In genomic region chr2:164014068-164014577, GRCh38 we compare ENCODE assay signal across 10 cellular contexts.
DNase-seq lines count a peak whose midpoint lies in the region; ATAC-seq and TF ChIP-seq lines count a peak whose summit lies in the region.
"Had no signal": no experiment of that assay in that cellular context is flagged by ENCODE, and none has a peak within 500 bp of the region (broad histone marks: within the 10 kb centered on the region; RNA-seq: fewer than 3 reads in every experiment).

No MANE protein-coding gene starts in this region.

- H3K4me3 Mint-ChIP-seq in CD8-positive, alpha-beta memory T cell: no peak overlapping the region
- H3K4me3 Mint-ChIP-seq: B cell had no signal

- H3K14ac ChIP-seq in neuronal stem cell (ENCODE audit: low read length): no peak overlapping the region

- H3K4ac ChIP-seq in neuronal stem cell (ENCODE audit: low read length): no peak overlapping the region

- H3K79me1 ChIP-seq in neuronal stem cell (ENCODE audit: low read depth, low read length): no peaks in the 10 kb centered on the region

- H3K9ac ChIP-seq in neuronal stem cell (ENCODE audit: low read depth, low read length, poor library complexity): no peak overlapping the region

- no peaks in the 10 kb centered on the region for H3K4me1 Mint-ChIP-seq in CD8-positive, alpha-beta memory T cell
- H3K4me1 Mint-ChIP-seq: B cell had no signal

- 48 to 62% methylated on average over 8 of the region's 8 CpGs for WGBS in gastroesophageal sphincter (ENCODE audit: low coverage in 1 of 2), 2 donors
- WGBS in neuronal stem cell (ENCODE audit: extremely low coverage in 2 of 2, insufficient read length in 2 of 2, insufficient replicate concordance in 1 of 2), 2 donors: no CpG with 5 or more reads among the region's 8 CpGs

- no peak overlapping the region for H2BK120ac ChIP-seq in neuronal stem cell (ENCODE audit: low read depth, low read length)

- no peak for TF ChIP-seq CTCF in gastroesophageal sphincter (IDR thresholded peaks at IDR 0.05)

- H3K4me1 ChIP-seq in gastroesophageal sphincter (no peaks in the 10 kb centered on the region), neuronal stem cell (ENCODE audit: control insufficient read depth in 2 of 2, insufficient read depth in 1 of 2, low read depth in 1 of 2, low read length in 2 of 2) (peaks cover 17 to 21% of the 10 kb centered on the region in 2 donors)
- H3K4me1 ChIP-seq in CD8-positive, alpha-beta memory T cell (ENCODE audit: insufficient read depth, low read length): no peaks in the 10 kb centered on the region

- peak overlapping the region in 1 of 2 donors; percentile 3 for H3K4me3 ChIP-seq in gastroesophageal sphincter
- H3K4me3 ChIP-seq in neuronal stem cell (ENCODE audit: low read length in 2 of 2): no peak overlapping the region
- no peak overlapping the region for H3K4me3 ChIP-seq in CD8-positive, alpha-beta memory T cell (ENCODE audit: low read length)
- H3K4me3 ChIP-seq: mucosa of descending colon had no signal

- H2BK15ac ChIP-seq in neuronal stem cell (ENCODE audit: low read length): no peak overlapping the region

- H3K27me3 ChIP-seq in gastroesophageal sphincter: no peaks in the 10 kb centered on the region
- H3K27me3 ChIP-seq in neuronal stem cell (ENCODE audit: control insufficient read depth in 3 of 3, insufficient read depth in 3 of 3, low read depth in 1 of 3, low read length in 3 of 3): no peaks in the 10 kb centered on the region
- no peaks in the 10 kb centered on the region for H3K27me3 ChIP-seq in CD8-positive, alpha-beta memory T cell (ENCODE audit: insufficient read depth, low read length, poor library complexity, severe bottlenecking)

- no peak for TF ChIP-seq EP300 in gastroesophageal sphincter (IDR thresholded peaks at IDR 0.05)

- H3K36me3 ChIP-seq in gastroesophageal sphincter: no peaks in the 10 kb centered on the region
- H3K36me3 ChIP-seq in neuronal stem cell (replicated peaks in 1 of 2; ENCODE audit: control insufficient read depth in 2 of 2, insufficient read depth in 2 of 2, low read length in 2 of 2): no peaks in the 10 kb centered on the region
- no peaks in the 10 kb centered on the region for H3K36me3 ChIP-seq in CD8-positive, alpha-beta memory T cell (ENCODE audit: insufficient read depth, low read length)

- peaks cover 0 to 19% (median 4%) of the 10 kb centered on the region in 5 donors for H3K9me3 Mint-ChIP-seq in CD8-positive, alpha-beta memory T cell

- no peak overlapping the region for H4K8ac ChIP-seq in neuronal stem cell (ENCODE audit: low read depth, low read length)

- H3K4me2 ChIP-seq in neuronal stem cell (ENCODE audit: insufficient read depth, low read length, poor library complexity, severe bottlenecking): peak overlapping the region; percentile 21

- POLR2A ChIA-PET in CD8-positive, alpha-beta memory T cell (lab: Charles Lee): no interaction called here

- no peaks in the 10 kb centered on the region for H3K36me3 Mint-ChIP-seq in CD8-positive, alpha-beta memory T cell

- H3K27ac ChIP-seq in gastroesophageal sphincter (peak overlapping the region in 3 of 4 donors; percentile 22 to 46 (median 41)), neuronal stem cell (replicated peaks; ENCODE audit: low read length) (peak overlapping the region; percentile 75)
- H3K27ac ChIP-seq in CD8-positive, alpha-beta memory T cell (ENCODE audit: low read depth, low read length): no peak overlapping the region

- peak; percentile 91 for DNase-seq in Ammon's horn (ENCODE audit: low spot score)
- DNase-seq in RPMI7951 (ENCODE audit: low read depth): peak; percentile 56
- DNase-seq in neuronal stem cell (ENCODE audit: low spot score): no peak
- DNase-seq in amniotic stem cell (lab: John Stamatoyannopoulos, UW): no peak
- no peak for DNase-seq in CD8-positive, alpha-beta memory T cell
- DNase-seq: mucosa of descending colon had no signal

- H2AK5ac ChIP-seq in neuronal stem cell (ENCODE audit: low read depth, low read length): no peak overlapping the region

- CTCF ChIA-PET in CD8-positive, alpha-beta memory T cell (lab: Charles Lee): no interaction called here

- no peak overlapping the region for H2BK12ac ChIP-seq in neuronal stem cell (ENCODE audit: low read length)

- H3K9me3 ChIP-seq in gastroesophageal sphincter (no peaks in the 10 kb centered on the region), neuronal stem cell (replicated peaks in 1 of 2; ENCODE audit: control insufficient read depth in 2 of 2, insufficient read depth in 1 of 2, low read depth in 1 of 2, low read length in 2 of 2) (no peaks in the 10 kb centered on the region)
- H3K9me3 ChIP-seq in CD8-positive, alpha-beta memory T cell (ENCODE audit: low read length): no peaks in the 10 kb centered on the region
- H3K9me3 ChIP-seq: mucosa of descending colon had no signal

- no peak overlapping the region for H4K91ac ChIP-seq in neuronal stem cell (ENCODE audit: low read depth, low read length, poor library complexity)

- no peak overlapping the region for H3K27ac Mint-ChIP-seq in CD8-positive, alpha-beta memory T cell
- H3K27ac Mint-ChIP-seq: B cell had no signal

- no peak overlapping the region for H3K18ac ChIP-seq in neuronal stem cell (ENCODE audit: low read length)

- no peak overlapping the region for H2BK5ac ChIP-seq in neuronal stem cell (ENCODE audit: low read length)

- H2AFZ ChIP-seq in neuronal stem cell (ENCODE audit: low read length): peak overlapping the region; percentile 74

- no peak overlapping the region for H3K23ac ChIP-seq in neuronal stem cell (ENCODE audit: low read depth, low read length, poor library complexity)

- ATAC-seq in gastroesophageal sphincter (peak; percentile 73), HG02798 (IDR thresholded peaks at IDR 0.05; ENCODE audit: poor library complexity, unreplicated experiment) (no peak), GM21447 (IDR thresholded peaks at IDR 0.05; ENCODE audit: unreplicated experiment) (no peak)
- ATAC-seq: mucosa of descending colon had no signal

- no peak for TF ChIP-seq POLR2A in gastroesophageal sphincter (IDR thresholded peaks at IDR 0.05)

- H3K27me3 Mint-ChIP-seq in CD8-positive, alpha-beta memory T cell: no peaks in the 10 kb centered on the region
- H3K27me3 Mint-ChIP-seq: B cell had no signal

Comparison
In these comparisons a context has a peak if more than half of its experiments do, and no peak if none do; other contexts are left out.
1. DNase-seq: peak in Ammon's horn (single experiment) and RPMI7951 (single experiment); none in neuronal stem cell (single experiment), amniotic stem cell (single experiment) and CD8-positive, alpha-beta memory T cell (0 of 5).